Comparison of ENCODE assay signal across 35 cellular contexts in genomic region chrX:149006235-149006634, GRCh38.
"Had no signal": no experiment of that assay in that cellular context is flagged by ENCODE, and none has a peak within 500 bp of the region (broad histone marks: within the 10 kb centered on the region; RNA-seq: fewer than 3 reads in every experiment).

No MANE protein-coding gene starts in this region.

- H3K4me3 ChIP-seq: MG63 had no signal

- H3K4me2 ChIP-seq: KMS-11 had no signal

- H3K27ac ChIP-seq: KMS-11 had no signal

- DNase-seq: Karpas-422, Kasumi-1, MG63, MV-4-11, NCI-H1048, NCI-H1092, NCI-H1092 treated with DMSO at 0.1 percent for 48 hours, NCI-H1105, NCI-H1105 treated with DMSO at 0.1 percent for 48 hours, NCI-H1417, NCI-H1417 treated with DMSO at 0.1 percent for 48 hours, NCI-H1436, NCI-H1436 treated with DMSO at 0.1 percent for 48 hours, NCI-H146, NCI-H1694, NCI-H1694 treated with DMSO at 0.1 percent for 48 hours, NCI-H187, NCI-H187 treated with DMSO at 0.1 percent for 48 hours, NCI-H1930, NCI-H2029, NCI-H2029 treated with DMSO at 0.1 percent for 48 hours, NCI-H2081, NCI-H2081 treated with DMSO at 0.1 percent for 48 hours, NCI-H2107, NCI-H2171 treated with DMSO at 0.1 percent for 48 hours, NCI-H2227 treated with DMSO at 0.1 percent for 48 hours, NCI-H226, NCI-H345, NCI-H446, NCI-H446 treated with DMSO at 0.1 percent for 48 hours, NCI-H510A, NCI-H510A treated with DMSO at 0.1 percent for 48 hours, NCI-H524, NCI-H524 treated with DMSO at 0.1 percent for 48 hours had no signal

- H3K9me3 ChIP-seq: MG63 had no signal

- H3K36me3 ChIP-seq: MG63 had no signal

- H3K27me3 ChIP-seq: MG63 had no signal

- H3K9ac ChIP-seq: KMS-11 had no signal
